8 cellular contexts compared by ENCODE assay signal in genomic region chr17:6654816-6655731, GRCh38. TPM values are rescaled to one million over a fixed set of nuclear protein-coding genes. Genes with fewer than 3 reads are reported as not detected.
DNase-seq lines count a peak whose midpoint lies in the region; ATAC-seq and TF ChIP-seq lines count a peak whose summit lies in the region.

No MANE protein-coding gene starts in this region.

- H3K4me2 ChIP-seq in mammary epithelial cell (ENCODE audit: insufficient read depth, low read depth, low read length) (peak overlapping the region; percentile 86), mesendoderm (ENCODE audit: low read length) (peak overlapping the region; percentile 32)

- POLR2A ChIA-PET in CD8-positive, alpha-beta memory T cell (lab: Charles Lee), result no interaction called here

- H2AK5ac ChIP-seq in mesendoderm (ENCODE audit: low read length), result no peak overlapping the region

- no peak overlapping the region for H3K18ac ChIP-seq in mesendoderm (ENCODE audit: low read length)

- no peak overlapping the region for H3K23ac ChIP-seq in mesendoderm (ENCODE audit: low read length)

- no peak for DNase-seq in CD8-positive, alpha-beta memory T cell
- peak; percentile 45 for DNase-seq in NCI-H1694 treated with DMSO at 0.1 percent for 48 hours (lab: John Stamatoyannopoulos, UW)
- peak; percentile 70 for DNase-seq in mammary epithelial cell
- peak; percentile 85 for DNase-seq in mesendoderm
- no peak for DNase-seq in effector CD8-positive, alpha-beta T cell (lab: John Stamatoyannopoulos, UW)
- DNase-seq in GF-D8 (lab: John Stamatoyannopoulos, UW), result no peak
- DNase-seq in D341Med (ENCODE audit: low spot score), result no peak

- no peak overlapping the region for H2BK5ac ChIP-seq in mesendoderm (ENCODE audit: low read length)

- ATAC-seq in GM19035 (IDR thresholded peaks at IDR 0.05; ENCODE audit: unreplicated experiment), result no peak

- H3K4me3 ChIP-seq in CD8-positive, alpha-beta memory T cell (ENCODE audit: low read length), result no peak overlapping the region
- H3K4me3 ChIP-seq in mammary epithelial cell (replicated peaks in 1 of 3; ENCODE audit: insufficient read depth in 1 of 3, low read depth in 2 of 3, low read length in 3 of 3) (peak overlapping the region; percentile 16 to 49 (median 43)), mesendoderm (ENCODE audit: low read length) (no peak overlapping the region)

- H3K9me3 Mint-ChIP-seq in CD8-positive, alpha-beta memory T cell, result peaks cover 0 to 1% (median 0%) of the 10 kb centered on the region in 5 donors

- no peak overlapping the region for H3K27ac ChIP-seq in CD8-positive, alpha-beta memory T cell (ENCODE audit: low read depth, low read length)
- H3K27ac ChIP-seq in mammary epithelial cell (ENCODE audit: insufficient read depth, low read depth, low read length) (peak overlapping the region; percentile 28), mesendoderm (ENCODE audit: low read depth, low read length) (no peak overlapping the region)

- CTCF ChIA-PET in CD8-positive, alpha-beta memory T cell (lab: Charles Lee), result no interaction called here
- CTCF ChIA-PET in mammary epithelial cell (lab: Charles Lee; ENCODE audit: low non-redundant PET), result no interaction called here

- peaks cover 41 to 67% (median 52%) of the 10 kb centered on the region in 3 donors for H3K4me1 Mint-ChIP-seq in CD8-positive, alpha-beta memory T cell

- H3K4ac ChIP-seq in mesendoderm (ENCODE audit: low read depth, low read length), result no peak overlapping the region

- no peak overlapping the region for H2BK15ac ChIP-seq in mesendoderm (replicated peaks; ENCODE audit: low read depth)

- H4K8ac ChIP-seq in mesendoderm (ENCODE audit: low read depth, low read length), result no peak overlapping the region

- H3K9me3 ChIP-seq in CD8-positive, alpha-beta memory T cell (ENCODE audit: low read length), result no peaks in the 10 kb centered on the region
- H3K9me3 ChIP-seq in mammary epithelial cell (replicated peaks; ENCODE audit: insufficient read depth, low read length), result no peaks in the 10 kb centered on the region

- peak overlapping the region; percentile 65 for H3K56ac ChIP-seq in mesendoderm (ENCODE audit: low read length)

- peak overlapping the region; percentile 25 for H3K9ac ChIP-seq in mammary epithelial cell (ENCODE audit: insufficient read depth, low read length)
- H3K9ac ChIP-seq in mesendoderm (ENCODE audit: low read length), result peak overlapping the region; percentile 45

- H4K20me1 ChIP-seq in mammary epithelial cell (ENCODE audit: insufficient read depth, low read length), result no peaks in the 10 kb centered on the region

- dilution Hi-C loops in mammary epithelial cell (cut with HindIII; ENCODE audit: low sequenced_read_pairs), result loop anchor here (25.0 kb wide), 1 partner anchor 207 kb away; no protein-coding TSS in a partner anchor

- peaks cover 0 to 19% (median 4%) of the 10 kb centered on the region in 3 donors for H3K36me3 Mint-ChIP-seq in CD8-positive, alpha-beta memory T cell

- H3K79me1 ChIP-seq in mesendoderm (ENCODE audit: low read length), result no peaks in the 10 kb centered on the region

- no peaks in the 10 kb centered on the region for H3K36me3 ChIP-seq in CD8-positive, alpha-beta memory T cell (ENCODE audit: insufficient read depth, low read length)
- no peaks in the 10 kb centered on the region for H3K36me3 ChIP-seq in mammary epithelial cell (ENCODE audit: insufficient read depth, low read length)
- no peaks in the 10 kb centered on the region for H3K36me3 ChIP-seq in mesendoderm (ENCODE audit: control insufficient read depth, insufficient read depth, low read length)

- peak overlapping the region; percentile 85 for H2AFZ ChIP-seq in mammary epithelial cell (ENCODE audit: low read depth, low read length)

- H3K79me2 ChIP-seq in mammary epithelial cell (ENCODE audit: insufficient read depth, low read length) (peaks cover 18% of the 10 kb centered on the region), mesendoderm (ENCODE audit: control insufficient read depth, insufficient read depth, low read length) (peaks cover 5% of the 10 kb centered on the region)

- no peak for TF ChIP-seq CTCF in mammary epithelial cell (conservative IDR thresholded peaks at IDR 0.05 in 1 of 2, IDR thresholded peaks at IDR 0.05 in 1 of 2; ENCODE audit: extremely low read depth in 1 of 2, insufficient read depth in 1 of 2, low read depth in 1 of 2, low read length in 2 of 2)

- H2BK120ac ChIP-seq in mesendoderm (ENCODE audit: low read depth, low read length), result no peak overlapping the region

- WGBS in mammary epithelial cell (ENCODE audit: low coverage, missing lambda C conversion rate), result 3% methylated on average over 39 of the region's 47 CpGs
- no CpG with 5 or more reads among the region's 47 CpGs for WGBS in mesendoderm (ENCODE audit: extremely low coverage, insufficient coverage, low lambda C conversion rate)

- in situ Hi-C loops in mammary epithelial cell (cut with MboI; ENCODE audit: low sequenced_read_pairs in 2 of 2), result loop anchor here (10.0 to 25.0 kb wide), 2 partner anchors 182 to 1070 kb away; partner anchors contain the start of genes NLRP1 (in 1 of the 2) and TEKT1 (in 1 of the 2)

- H3K27me3 ChIP-seq in CD8-positive, alpha-beta memory T cell (ENCODE audit: insufficient read depth, low read length, poor library complexity, severe bottlenecking), result no peaks in the 10 kb centered on the region
- H3K27me3 ChIP-seq in mammary epithelial cell (ENCODE audit: insufficient read depth, low read length) (no peaks in the 10 kb centered on the region), mesendoderm (ENCODE audit: insufficient read depth, low read length, poor library complexity) (peaks cover 5% of the 10 kb centered on the region)

- no peak overlapping the region for H4K5ac ChIP-seq in mesendoderm (ENCODE audit: low read length)

- H3K4me1 ChIP-seq in CD8-positive, alpha-beta memory T cell (ENCODE audit: insufficient read depth, low read length), result peaks cover 32% of the 10 kb centered on the region
- H3K4me1 ChIP-seq in mammary epithelial cell (ENCODE audit: insufficient read depth, low read length), result peaks cover 28% of the 10 kb centered on the region
- H3K4me1 ChIP-seq in mesendoderm (ENCODE audit: control insufficient read depth, low read depth, low read length), result peaks cover 3% of the 10 kb centered on the region

- BruUV-seq in mammary epithelial cell (replicated peaks; lab: Mats Ljungman, UMichigan), result no TSS peak

- H3K27ac Mint-ChIP-seq in CD8-positive, alpha-beta memory T cell, result peak overlapping the region in 4 of 8 donors; percentile 55 to 84 (median 70)

- H3K4me3 Mint-ChIP-seq in CD8-positive, alpha-beta memory T cell, result peak overlapping the region in 6 of 7 donors; percentile 48 to 93 (median 77)

- H3K27me3 Mint-ChIP-seq in CD8-positive, alpha-beta memory T cell, result peaks cover 3 to 5% of the 10 kb centered on the region in 2 donors

- intact Hi-C loops in mammary epithelial cell (cut with micrococcal nuclease), result loop anchor here (5.0 kb wide), 2 partner anchors 1068 to 1208 kb away; no protein-coding TSS in a partner anchor

RNA-seq across cellular contexts. Expression of gene C17orf100, which starts 3.5 kb away (rescaled TPM):
- total RNA-seq in CD8-positive, alpha-beta memory T cell, result 1 to 10 TPM; 2.0 to 2.1 TPM
- 4.7 TPM for polyA plus RNA-seq in CD8-positive, alpha-beta memory T cell
- 1 to 10 TPM in 1 of 2 donors, under 1 TPM in 1; 0.67 to 2.5 TPM for total RNA-seq in mammary epithelial cell
- polyA plus RNA-seq in mammary epithelial cell, result 0.77 TPM
- not detected for polyA minus RNA-seq in mammary epithelial cell
- 1.5 TPM for polyA plus RNA-seq in mesendoderm (2013, experiment 1 of 2)
- polyA plus RNA-seq in mesendoderm (2013, experiment 2 of 2), result 1.4 TPM

RNA-seq across cellular contexts. Expression of gene MED31, which starts 3.7 kb away (rescaled TPM):
- total RNA-seq in CD8-positive, alpha-beta memory T cell, result 10 to 100 TPM; 24.8 to 29.5 TPM
- 36.5 TPM for polyA plus RNA-seq in CD8-positive, alpha-beta memory T cell
- total RNA-seq in mammary epithelial cell, result 10 to 100 TPM in 1 of 2 donors, 1 to 10 TPM in 1; 8.3 to 21.0 TPM
- polyA plus RNA-seq in mammary epithelial cell, result 21.7 TPM
- polyA minus RNA-seq in mammary epithelial cell, result 16.2 TPM
- 29.0 TPM for polyA plus RNA-seq in mesendoderm (2013, experiment 1 of 2)
- polyA plus RNA-seq in mesendoderm (2013, experiment 2 of 2), result 26.8 TPM

RNA-seq across cellular contexts. Expression of gene TXNDC17, which starts 14.2 kb away (rescaled TPM):
- 100 to 1,000 TPM; 105 to 110 TPM for total RNA-seq in CD8-positive, alpha-beta memory T cell
- 98.0 TPM for polyA plus RNA-seq in CD8-positive, alpha-beta memory T cell
- 100 to 1,000 TPM; 315 to 319 TPM for total RNA-seq in mammary epithelial cell
- polyA plus RNA-seq in mammary epithelial cell, result 1,296 TPM
- 208 TPM for polyA minus RNA-seq in mammary epithelial cell
- polyA plus RNA-seq in mesendoderm (2013, experiment 1 of 2), result 293 TPM
- polyA plus RNA-seq in mesendoderm (2013, experiment 2 of 2), result 286 TPM

RNA-seq across cellular contexts. Expression of gene KIAA0753, which starts 14.6 kb away (rescaled TPM):
- 10 to 100 TPM; 18.6 to 20.8 TPM for total RNA-seq in CD8-positive, alpha-beta memory T cell
- polyA plus RNA-seq in CD8-positive, alpha-beta memory T cell, result 1.8 TPM
- 10 to 100 TPM; 23.2 to 25.2 TPM for total RNA-seq in mammary epithelial cell
- 3.6 TPM for polyA plus RNA-seq in mammary epithelial cell
- 20.5 TPM for polyA minus RNA-seq in mammary epithelial cell
- polyA plus RNA-seq in mesendoderm (2013, experiment 1 of 2), result 14.7 TPM
- polyA plus RNA-seq in mesendoderm (2013, experiment 2 of 2), result 13.7 TPM

RNA-seq across cellular contexts. Expression of gene SLC13A5, which starts 58.1 kb away (rescaled TPM):
- total RNA-seq in CD8-positive, alpha-beta memory T cell, result not detected
- not detected for polyA plus RNA-seq in CD8-positive, alpha-beta memory T cell
- under 1 TPM in 1 of 2 donors, not detected in 1; 0.67 TPM for total RNA-seq in mammary epithelial cell
- polyA plus RNA-seq in mammary epithelial cell, result 0.20 TPM
- not detected for polyA minus RNA-seq in mammary epithelial cell
- polyA plus RNA-seq in mesendoderm (2013, experiment 1 of 2), result 0.35 TPM
- 0.25 TPM for polyA plus RNA-seq in mesendoderm (2013, experiment 2 of 2)

Comparison
In these comparisons a context has a peak if more than half of its experiments do, and no peak if none do; other contexts are left out.
1. DNase-seq: peak in NCI-H1694 treated with DMSO at 0.1 percent for 48 hours (single experiment), mammary epithelial cell (single experiment) and mesendoderm (single experiment); none in CD8-positive, alpha-beta memory T cell (0 of 5), effector CD8-positive, alpha-beta T cell (single experiment), GF-D8 (single experiment) and D341Med (single experiment).
2. H3K4me3 ChIP-seq: peak in mammary epithelial cell (3 of 3); none in CD8-positive, alpha-beta memory T cell (single experiment) and mesendoderm (single experiment).